ENCODE assay signal across 14 cellular contexts in genomic region chr1:17216078-17216477, GRCh38. TPM values are rescaled to one million over a fixed set of nuclear protein-coding genes. Genes with fewer than 3 reads are reported as not detected.
DNase-seq lines count a peak whose midpoint lies in the region; ATAC-seq, FAIRE-seq and TF ChIP-seq lines count a peak whose summit lies in the region.
"Had no signal": no experiment of that assay in that cellular context is flagged by ENCODE, and none has a peak within 500 bp of the region (broad histone marks: within the 10 kb centered on the region; RNA-seq: fewer than 3 reads in every experiment).

No MANE protein-coding gene starts in this region.

- in situ Hi-C loops in Panc1 (cut with HindIII; ENCODE audit: low pct_unique_long_range_greater_than_20kb, low sequenced_read_pairs) = no loop called here

- H4K20me1 ChIP-seq in GM23338 (replicated peaks; ENCODE audit: insufficient read depth) = no peaks in the 10 kb centered on the region
- H4K20me1 ChIP-seq in endothelial cell of umbilical vein (replicated peaks; ENCODE audit: control insufficient read depth, extremely low read depth, insufficient read depth, low read length) = no peaks in the 10 kb centered on the region
- H4K20me1 ChIP-seq in neural progenitor cell (ENCODE audit: low read depth) = no peaks in the 10 kb centered on the region

- H3K9me1 ChIP-seq in endothelial cell of umbilical vein (replicated peaks; ENCODE audit: control insufficient read depth, extremely low read depth, insufficient read depth, low read length) = no peaks in the 10 kb centered on the region

- peaks cover 34% of the 10 kb centered on the region for H3K4me1 Mint-ChIP-seq in GM23338
- H3K4me1 Mint-ChIP-seq in neural progenitor cell = peaks cover 31% of the 10 kb centered on the region

- H3K4me2 ChIP-seq in GM23338 (no peak overlapping the region), endothelial cell of umbilical vein (ENCODE audit: insufficient read depth, low read length) (no peak overlapping the region), neural progenitor cell (no peak overlapping the region)

- H3K4me3 Mint-ChIP-seq in GM23338 (peak overlapping the region; percentile 21; the same call in 2 of the 3 replicates), neural progenitor cell (no peak overlapping the region)
- H3K4me3 Mint-ChIP-seq: CD4-positive, alpha-beta T cell had no signal

- H3K27ac Mint-ChIP-seq in GM23338 = no peak overlapping the region
- H3K27ac Mint-ChIP-seq in neural progenitor cell = peak overlapping the region; percentile 48
- H3K27ac Mint-ChIP-seq: CD4-positive, alpha-beta T cell had no signal

- BruUV-seq in Panc1 (replicated peaks; lab: Mats Ljungman, UMichigan) = no TSS peak
- BruUV-seq in endothelial cell of umbilical vein (replicated peaks; lab: Mats Ljungman, UMichigan) = no TSS peak

- no peaks in the 10 kb centered on the region for H3K9me3 ChIP-seq in Panc1 (ENCODE audit: control insufficient read depth, insufficient read depth, low read depth, low read length)
- no peaks in the 10 kb centered on the region for H3K9me3 ChIP-seq in endothelial cell of umbilical vein (replicated peaks; ENCODE audit: control insufficient read depth, insufficient read depth, low read length)
- H3K9me3 ChIP-seq in neural progenitor cell (ENCODE audit: low read depth) = no peaks in the 10 kb centered on the region
- H3K9me3 ChIP-seq: HAP-1 had no signal

- no peaks in the 10 kb centered on the region for H3K4me1 ChIP-seq in GM23338 (ENCODE audit: insufficient read depth)
- H3K4me1 ChIP-seq in Panc1 (ENCODE audit: control insufficient read depth, insufficient read depth, low read length) = peaks cover 21% of the 10 kb centered on the region
- H3K4me1 ChIP-seq in endothelial cell of umbilical vein (ENCODE audit: control insufficient read depth, extremely low read depth, insufficient read depth, low read length) = no peaks in the 10 kb centered on the region
- H3K4me1 ChIP-seq in neural progenitor cell = peaks cover 16% of the 10 kb centered on the region

- H3K27ac ChIP-seq in GM23338 (ENCODE audit: low read depth) (no peak overlapping the region), Panc1 (ENCODE audit: low read length) (peak overlapping the region; percentile 93; the same call in 1 of the 2 replicates), endothelial cell of umbilical vein (ENCODE audit: insufficient read depth, low read depth, low read length) (no peak overlapping the region), neural progenitor cell (no peak overlapping the region)

- H3K36me3 ChIP-seq in GM23338 (ENCODE audit: insufficient read depth) (no peaks in the 10 kb centered on the region), Panc1 (ENCODE audit: control insufficient read depth, insufficient read depth, low read length) (no peaks in the 10 kb centered on the region), endothelial cell of umbilical vein (ENCODE audit: control insufficient read depth in 2 of 2, extremely low read depth in 1 of 2, insufficient read depth in 2 of 2, low read length in 2 of 2) (no peaks in the 10 kb centered on the region), neural progenitor cell (no peaks in the 10 kb centered on the region)
- H3K36me3 ChIP-seq: HAP-1 had no signal

- FAIRE-seq in endothelial cell of umbilical vein (lab: Jason Lieb, UNC) = no peak

- ATAC-seq in GM23338 (no peak), Panc1 (no peak), GM19467 (IDR thresholded peaks at IDR 0.05; ENCODE audit: unreplicated experiment) (no peak), GM21717 (IDR thresholded peaks at IDR 0.05; ENCODE audit: unreplicated experiment) (no peak), sciatic nerve (no peak)

- CTCF ChIA-PET in Panc1 (lab: Charles Lee) (interaction anchor here (0.5 kb wide), 1 partner anchor 89 kb away, joined by 6 read pairs; no protein-coding TSS in a partner anchor), endothelial cell of umbilical vein (lab: Charles Lee) (interaction anchor here (1.3 to 2.0 kb wide), 2 partner anchors 19 to 90 kb away, joined by 3 to 4 read pairs; no protein-coding TSS in a partner anchor)

- H3K27me3 Mint-ChIP-seq in GM23338 (ENCODE audit: insufficient read depth, low read depth, poor library complexity) (peaks cover 7% of the 10 kb centered on the region), neural progenitor cell (ENCODE audit: insufficient read depth, low read depth) (peaks cover 14% of the 10 kb centered on the region)

- H3K4me3 ChIP-seq in GM23338 = no peak overlapping the region
- no peak overlapping the region for H3K4me3 ChIP-seq in Panc1 (ENCODE audit: low read depth in 2 of 2, low read length in 2 of 2)
- no peak overlapping the region for H3K4me3 ChIP-seq in endothelial cell of umbilical vein (replicated peaks in 1 of 3; ENCODE audit: insufficient read depth in 1 of 3, low read depth in 1 of 3, low read length in 3 of 3)
- H3K4me3 ChIP-seq in neural progenitor cell = no peak overlapping the region
- H3K4me3 ChIP-seq: HAP-1 had no signal

- dilution Hi-C loops in endothelial cell of umbilical vein (cut with MboI; ENCODE audit: extremely low pct_ligation_motif_present, low sequenced_read_pairs) = no loop called here

- TF ChIP-seq CTCF in GM23338 (conservative IDR thresholded peaks at IDR 0.05; ENCODE audit: low read depth in 2 of 2) (no peak), Panc1 (IDR thresholded peaks at IDR 0.05) (no peak), endothelial cell of umbilical vein (IDR thresholded peaks at IDR 0.05; ENCODE audit: extremely low read depth in 1 of 2, insufficient read depth in 1 of 2, low read depth in 1 of 2, low read length in 2 of 2) (no peak), neural progenitor cell (IDR thresholded peaks at IDR 0.05) (no peak)

- H3F3A ChIP-seq in GM23338 (replicated peaks; ENCODE audit: low read depth) (no peaks in the 10 kb centered on the region), neural progenitor cell (ENCODE audit: low read depth) (peaks cover 8% of the 10 kb centered on the region)

- H3K36me3 Mint-ChIP-seq in GM23338 (ENCODE audit: low read depth) (no peaks in the 10 kb centered on the region), neural progenitor cell (no peaks in the 10 kb centered on the region)

- peak overlapping the region; percentile 63; the same call in 1 of the 2 replicates for H2AFZ ChIP-seq in GM23338
- no peak overlapping the region for H2AFZ ChIP-seq in endothelial cell of umbilical vein (ENCODE audit: low read depth, low read length)
- peak overlapping the region; percentile 26 for H2AFZ ChIP-seq in neural progenitor cell (replicated peaks)

- no peak for TF ChIP-seq POLR2A in endothelial cell of umbilical vein (IDR thresholded peaks at IDR 0.05; ENCODE audit: low read depth, low read length)

- POLR2A ChIA-PET in Panc1 (lab: Charles Lee) (no interaction called here), endothelial cell of umbilical vein (lab: Charles Lee) (no interaction called here)

- H3K27me3 ChIP-seq in GM23338 (ENCODE audit: insufficient read depth) (no peaks in the 10 kb centered on the region), Panc1 (ENCODE audit: control insufficient read depth, insufficient read depth, low read length) (no peaks in the 10 kb centered on the region), endothelial cell of umbilical vein (ENCODE audit: control insufficient read depth in 2 of 2, insufficient read depth in 2 of 2, low read length in 2 of 2) (no peaks in the 10 kb centered on the region), neural progenitor cell (no peaks in the 10 kb centered on the region)

- DNase-seq in GM23338 (ENCODE audit: low spot score) (no peak), Panc1 (ENCODE audit: low read depth, low spot score) (no peak), endothelial cell of umbilical vein (ENCODE audit: low read depth, low spot score) (peak; percentile 19), neural progenitor cell (ENCODE audit: low spot score) (no peak), sciatic nerve (ENCODE audit: low spot score) (no peak)
- DNase-seq: AML-193; CD4-positive, alpha-beta T cell; GF-D8; NCI-H1092; NCI-H1694; SHP77 had no signal

- intact Hi-C loops in Panc1 (cut with micrococcal nuclease; ENCODE audit: unreplicated experiment) = no loop called here
- intact Hi-C loops in endothelial cell of umbilical vein (cut with micrococcal nuclease) = no loop called here
- intact Hi-C loops in sciatic nerve (cut with DNase I) = no loop called here

- H3K9me3 Mint-ChIP-seq in GM23338 (no peaks in the 10 kb centered on the region), neural progenitor cell (no peaks in the 10 kb centered on the region)
- H3K9me3 Mint-ChIP-seq: CD4-positive, alpha-beta T cell had no signal

- H3K9me2 ChIP-seq in GM23338 (ENCODE audit: insufficient read depth) = no peaks in the 10 kb centered on the region

- H3K9ac ChIP-seq in endothelial cell of umbilical vein (replicated peaks; ENCODE audit: extremely low read depth, insufficient read depth, low read length) (no peak overlapping the region), neural progenitor cell (no peak overlapping the region)

- H3K79me2 ChIP-seq in GM23338 (replicated peaks; ENCODE audit: insufficient read depth) (no peaks in the 10 kb centered on the region), endothelial cell of umbilical vein (ENCODE audit: control insufficient read depth, insufficient read depth, low read length) (no peaks in the 10 kb centered on the region), neural progenitor cell (ENCODE audit: low read depth) (no peaks in the 10 kb centered on the region)

RNA-seq across cellular contexts. Expression of gene PADI1, which starts 11.2 kb away (rescaled TPM):
- total RNA-seq in GM23338 (2014; rRNA removed; shearing (Covaris generic)) = 0.27 and 0.28 TPM in 2 replicates
- polyA plus RNA-seq in GM23338 (2016; fragmentation: Nextera tagmentation; extraction: Ambion mirVana) (0.26 TPM in 2 replicates), endothelial cell of umbilical vein (0.01 and 0.03 TPM in 2 replicates)
- total RNA-seq in Panc1 (2021; ENCODE audit: unreplicated experiment) (2.3 TPM), endothelial cell of umbilical vein (not detected in 2 replicates), neural progenitor cell (ENCODE audit: low replicate concordance) (0.09 and 0.25 TPM in 2 replicates), sciatic nerve (not detected)
- polyA plus RNA-seq in Panc1 (2012; ENCODE audit: insufficient read length) = 2.6 TPM
- polyA plus RNA-seq in endothelial cell of umbilical vein (2011; cell fraction: cytosol; rRNA removed) = 0.01 and 0.03 TPM in 2 replicates
- polyA plus RNA-seq in endothelial cell of umbilical vein (2011; cell fraction: nucleus; rRNA removed) = 0.22 and 0.32 TPM in 2 replicates
- polyA plus RNA-seq in endothelial cell of umbilical vein (2012) = not detected in 2 replicates
- 0.07 TPM in 1 of 2 replicates, not detected in the other for polyA minus RNA-seq in endothelial cell of umbilical vein
- not detected for polyA minus RNA-seq in endothelial cell of umbilical vein (2011; cell fraction: cytosol; rRNA and poly(A)+ RNA removed)
- 0.82 TPM in 1 of 2 replicates, not detected in the other for polyA minus RNA-seq in endothelial cell of umbilical vein (2011; cell fraction: nucleus; rRNA and poly(A)+ RNA removed)
- total RNA-seq: CD4-positive, alpha-beta T cell had no signal

RNA-seq across cellular contexts. Expression of gene PADI3, which starts 32.8 kb away (rescaled TPM):
- 0.58 and 0.80 TPM in 2 replicates for total RNA-seq in GM23338 (2014; rRNA removed; shearing (Covaris generic))
- polyA plus RNA-seq in GM23338 (2016; fragmentation: Nextera tagmentation; extraction: Ambion mirVana) (0.21 and 0.37 TPM in 2 replicates), endothelial cell of umbilical vein (not detected in 2 replicates)
- total RNA-seq in Panc1 (2021; ENCODE audit: unreplicated experiment) (3.4 TPM), endothelial cell of umbilical vein (not detected in 2 replicates), neural progenitor cell (ENCODE audit: low replicate concordance) (1.0 and 2.0 TPM in 2 replicates), sciatic nerve (not detected)
- 4.4 TPM for polyA plus RNA-seq in Panc1 (2012; ENCODE audit: insufficient read length)
- not detected in 2 replicates for polyA plus RNA-seq in endothelial cell of umbilical vein (2011; cell fraction: cytosol; rRNA removed)
- polyA plus RNA-seq in endothelial cell of umbilical vein (2011; cell fraction: nucleus; rRNA removed) = not detected in 2 replicates
- polyA plus RNA-seq in endothelial cell of umbilical vein (2012) = not detected in 2 replicates
- polyA minus RNA-seq in endothelial cell of umbilical vein = not detected in 2 replicates
- not detected for polyA minus RNA-seq in endothelial cell of umbilical vein (2011; cell fraction: cytosol; rRNA and poly(A)+ RNA removed)
- polyA minus RNA-seq in endothelial cell of umbilical vein (2011; cell fraction: nucleus; rRNA and poly(A)+ RNA removed) = not detected in 2 replicates
- total RNA-seq: CD4-positive, alpha-beta T cell had no signal
